Comparison of ENCODE assay signal across 26 cellular contexts in genomic region chr16:87322833-87323726, GRCh38.
"Had no signal": no experiment of that assay in that cellular context is flagged by ENCODE, and none has a peak within 500 bp of the region (broad histone marks: within the 10 kb centered on the region; RNA-seq: fewer than 3 reads in every experiment).

No MANE protein-coding gene starts in this region.

- H3K36me3 Mint-ChIP-seq: activated naive CD4-positive, alpha-beta T cell treated with anti-CD3 and anti-CD28 coated beads, Interleukin-2, amount 50 U/mL, for 24 hours; immature natural killer cell had no signal

- H3K4me2 ChIP-seq: hepatocyte had no signal

- H3K36me3 ChIP-seq: left ventricle myocardium inferior, right lobe of liver, uterus had no signal

- DNase-seq: activated CD4-positive, alpha-beta T cell treated with anti-CD3 and anti-CD28 coated beads, Interleukin-2, amount 10 ng/mL, durations not matched to agents 7 days and 5 days; activated CD4-positive, CD25-positive, alpha-beta regulatory T cell treated with anti-CD3 and anti-CD28 coated beads, Interleukin-2, amount 50 U/mL, for 72 hours; activated CD8-positive, alpha-beta T cell treated with anti-CD3 and anti-CD28 coated beads, Interleukin-2, amount 10 ng/mL, durations not matched to agents 7 days and 5 days; activated gamma-delta T cell; aorta; caudate nucleus; effector memory CD8-positive, alpha-beta T cell; foreskin melanocyte; immature natural killer cell; left ventricle myocardium inferior; stimulated activated CD4-positive, alpha-beta T cell treated with anti-CD3 and anti-CD28 coated beads, Interleukin-2, amount 100 ng/mL, for 24 hours; trophoblast cell had no signal

- H3K4me3 ChIP-seq: hepatocyte, left ventricle myocardium inferior, right lobe of liver, skin epidermis, uterus had no signal

- H3K9me3 Mint-ChIP-seq: activated CD4-positive, alpha-beta T cell treated with anti-CD3 and anti-CD28 coated beads, Interleukin-2, amount 10 ng/mL, durations not matched to agents 7 days and 5 days; activated naive CD4-positive, alpha-beta T cell treated with anti-CD3 and anti-CD28 coated beads, Interleukin-2, amount 50 U/mL, for 24 hours; activated T-helper 1 cell treated with anti-CD3 and anti-CD28 coated beads, Interleukin-12 subunit alpha, Interleukin-12 subunit beta, Interleukin-2, Interleukin-4 antibody, amounts not matched to agents 30 ng/mL and 10 ng/mL and 1 ng/mL, durations not matched to agents 14 hours and 24 hours and 36 hours; brain; effector memory CD8-positive, alpha-beta T cell; immature natural killer cell; natural killer cell treated with Interleukin-12 subunit alpha and Interleukin-12 subunit beta and Interleukin-15 and Interleukin-18, amount 100 ng/mL, for 72 hours; stimulated activated effector memory CD8-positive, alpha-beta T cell treated with anti-CD3 and anti-CD28 coated beads, Interleukin-12 subunit alpha, Interleukin-12 subunit beta, amount 100 ng/mL, for 72 hours; T-helper 2 cell treated with Interferon-gamma antibody and Interleukin-4, amounts not matched to agents 5 μg/mL and 100 μg/mL, for 36 hours had no signal

- H3K9ac ChIP-seq: parathyroid adenoma had no signal

- ATAC-seq: activated CD8-positive, alpha-beta T cell treated with anti-CD3 and anti-CD28 coated beads, Interleukin-2, amount 10 ng/mL, durations not matched to agents 7 days and 5 days; effector memory CD8-positive, alpha-beta T cell; esophagus mucosa; right lobe of liver; stimulated activated effector memory CD8-positive, alpha-beta T cell treated with anti-CD3 and anti-CD28 coated beads, Interleukin-12 subunit alpha, Interleukin-12 subunit beta, amount 100 ng/mL, for 72 hours had no signal

- H3K9me3 ChIP-seq: left ventricle myocardium inferior, right lobe of liver, uterus had no signal

- H3K27ac ChIP-seq: hepatocyte, left ventricle myocardium inferior, parathyroid adenoma, right lobe of liver, uterus, VCaP had no signal

- H3K27me3 ChIP-seq: hepatocyte, right lobe of liver, uterus had no signal

- H2AFZ ChIP-seq: hepatocyte, parathyroid adenoma had no signal

- H3K27me3 Mint-ChIP-seq: activated CD4-positive, alpha-beta T cell treated with anti-CD3 and anti-CD28 coated beads, Interleukin-2, amount 10 ng/mL, durations not matched to agents 7 days and 5 days; activated naive CD4-positive, alpha-beta T cell treated with anti-CD3 and anti-CD28 coated beads, Interleukin-2, amount 50 U/mL, for 24 hours; brain; effector memory CD8-positive, alpha-beta T cell; natural killer cell treated with Interleukin-12 subunit alpha and Interleukin-12 subunit beta and Interleukin-15 and Interleukin-18, amount 100 ng/mL, for 72 hours had no signal

- FAIRE-seq: endothelial cell of umbilical vein had no signal

- H3K4me3 Mint-ChIP-seq: activated CD4-positive, alpha-beta T cell treated with anti-CD3 and anti-CD28 coated beads, Interleukin-2, amount 10 ng/mL, durations not matched to agents 7 days and 5 days; activated CD8-positive, alpha-beta T cell treated with anti-CD3 and anti-CD28 coated beads, Interleukin-2, amount 10 ng/mL, durations not matched to agents 7 days and 5 days; activated naive CD4-positive, alpha-beta T cell treated with anti-CD3 and anti-CD28 coated beads, Interleukin-2, amount 50 U/mL, for 24 hours; activated T-helper 1 cell treated with anti-CD3 and anti-CD28 coated beads, Interleukin-12 subunit alpha, Interleukin-12 subunit beta, Interleukin-2, Interleukin-4 antibody, amounts not matched to agents 30 ng/mL and 10 ng/mL and 1 ng/mL, durations not matched to agents 14 hours and 24 hours and 36 hours; brain; effector memory CD8-positive, alpha-beta T cell; immature natural killer cell; natural killer cell treated with Interleukin-12 subunit alpha and Interleukin-12 subunit beta and Interleukin-15 and Interleukin-18, amount 100 ng/mL, for 72 hours; stimulated activated effector memory CD8-positive, alpha-beta T cell treated with anti-CD3 and anti-CD28 coated beads, Interleukin-12 subunit alpha, Interleukin-12 subunit beta, amount 100 ng/mL, for 72 hours; T-helper 2 cell treated with Interferon-gamma antibody and Interleukin-4, amounts not matched to agents 5 μg/mL and 100 μg/mL, for 36 hours had no signal

- H3K27ac Mint-ChIP-seq: activated CD4-positive, alpha-beta T cell treated with anti-CD3 and anti-CD28 coated beads, Interleukin-2, amount 10 ng/mL, durations not matched to agents 7 days and 5 days; activated CD8-positive, alpha-beta T cell treated with anti-CD3 and anti-CD28 coated beads, Interleukin-2, amount 10 ng/mL, durations not matched to agents 7 days and 5 days; activated naive CD4-positive, alpha-beta T cell treated with anti-CD3 and anti-CD28 coated beads, Interleukin-2, amount 50 U/mL, for 24 hours; activated T-helper 1 cell treated with anti-CD3 and anti-CD28 coated beads, Interleukin-12 subunit alpha, Interleukin-12 subunit beta, Interleukin-2, Interleukin-4 antibody, amounts not matched to agents 30 ng/mL and 10 ng/mL and 1 ng/mL, durations not matched to agents 14 hours and 24 hours and 36 hours; effector memory CD8-positive, alpha-beta T cell; immature natural killer cell; natural killer cell treated with Interleukin-12 subunit alpha and Interleukin-12 subunit beta and Interleukin-15 and Interleukin-18, amount 100 ng/mL, for 72 hours; stimulated activated effector memory CD8-positive, alpha-beta T cell treated with anti-CD3 and anti-CD28 coated beads, Interleukin-12 subunit alpha, Interleukin-12 subunit beta, amount 100 ng/mL, for 72 hours; T-helper 2 cell treated with Interferon-gamma antibody and Interleukin-4, amounts not matched to agents 5 μg/mL and 100 μg/mL, for 36 hours had no signal
